ENCODE assay signal across 21 cellular contexts in the genomic region with DNA sequence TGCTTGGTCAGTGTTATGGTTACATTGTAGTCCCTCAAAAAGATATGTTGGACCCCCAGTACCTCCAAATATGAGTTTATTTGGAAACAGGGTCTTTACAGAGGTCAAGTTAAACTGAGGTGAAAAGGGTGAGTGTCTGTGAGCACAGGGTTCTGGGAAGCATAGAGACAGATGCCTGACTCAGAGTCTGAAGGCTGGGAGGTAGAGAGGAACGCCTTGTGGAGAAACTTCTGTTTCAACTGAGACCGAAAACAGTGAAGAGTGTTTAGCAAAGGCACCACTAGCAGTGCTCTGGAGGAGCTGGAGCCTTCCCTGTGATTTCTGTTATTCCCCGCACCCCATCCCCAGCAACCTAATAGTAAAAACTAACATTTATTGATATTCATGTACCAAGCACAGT.
DNase-seq lines count a peak whose midpoint lies in the region; ATAC-seq and TF ChIP-seq lines count a peak whose summit lies in the region.
"Had no signal": no experiment of that assay in that cellular context is flagged by ENCODE, and none has a peak within 500 bp of the region (broad histone marks: within the 10 kb centered on the region; RNA-seq: fewer than 3 reads in every experiment).

No MANE protein-coding gene starts in this region.

- H3K4me1 ChIP-seq in neutrophil (ENCODE audit: control insufficient read depth in 1 of 2, insufficient read depth in 1 of 2, low read depth in 1 of 2, low read length in 1 of 2) (peaks cover 64 to 66% of the 10 kb centered on the region in 2 experiments), spleen (peaks cover 15 to 73% (median 46%) of the 10 kb centered on the region in 6 donors)

- TF ChIP-seq CTCF in CD4-positive, alpha-beta T cell (IDR thresholded peaks at IDR 0.05): no peak
- TF ChIP-seq CTCF in neutrophil (IDR thresholded peaks at IDR 0.05) (no peak), spleen (IDR thresholded peaks at IDR 0.05 in 8 of 11, conservative IDR thresholded peaks at IDR 0.05 in 3 of 11) (no peak)

- TF ChIP-seq POLR2A in spleen (IDR thresholded peaks at IDR 0.05): no peak

- H3K27ac Mint-ChIP-seq in activated CD4-positive, alpha-beta T cell treated with anti-CD3 and anti-CD28 coated beads, Interleukin-2, amount 10 ng/mL, durations not matched to agents 7 days and 5 days: peak overlapping the region; percentile 71
- peak overlapping the region; percentile 86 for H3K27ac Mint-ChIP-seq in CD4-positive, alpha-beta T cell
- H3K27ac Mint-ChIP-seq in activated naive CD8-positive, alpha-beta T cell: peak overlapping the region; percentile 86

- ATAC-seq in CD4-positive, alpha-beta T cell (ENCODE audit: poor library complexity): no peak
- ATAC-seq: esophagus mucosa, left lung, right lobe of liver had no signal

- WGBS in spleen, 5 donors: 82 to 90% (median 86%) methylated on average over 3 of the region's 3 CpGs

- H3K4me3 ChIP-seq in neutrophil (ENCODE audit: low read depth in 1 of 2, low read length in 1 of 2) (no peak overlapping the region), spleen (no peak overlapping the region)
- H3K4me3 ChIP-seq: hepatocyte, left lung, MG63, right lobe of liver had no signal

- H3K4me1 Mint-ChIP-seq in activated CD4-positive, alpha-beta T cell treated with anti-CD3 and anti-CD28 coated beads, Interleukin-2, amount 10 ng/mL, durations not matched to agents 7 days and 5 days: peaks cover 73% of the 10 kb centered on the region
- H3K4me1 Mint-ChIP-seq in CD4-positive, alpha-beta T cell (ENCODE audit: low read depth): peaks cover 79% of the 10 kb centered on the region
- H3K4me1 Mint-ChIP-seq in activated naive CD8-positive, alpha-beta T cell (ENCODE audit: low read depth): peaks cover 75% of the 10 kb centered on the region

- CTCF ChIA-PET in activated CD4-positive, alpha-beta T cell treated with anti-CD3 and anti-CD28 coated beads, Interleukin-2, amount 10 ng/mL, durations not matched to agents 7 days and 5 days (lab: Charles Lee): interaction anchor here (0.6 to 1.5 kb wide), 2 partner anchors 28 to 122 kb away, joined by 3 to 4 read pairs; a partner anchor contains a TSS
- CTCF ChIA-PET in CD4-positive, alpha-beta T cell (lab: Charles Lee): interaction anchor here (1.1 to 2.0 kb wide), 2 partner anchors 7 to 125 kb away, joined by 5 read pairs; no protein-coding TSS in a partner anchor

- H3K27me3 ChIP-seq in CD4-positive, alpha-beta T cell (ENCODE audit: control insufficient read depth, insufficient read depth, low read length): no peaks in the 10 kb centered on the region
- no peaks in the 10 kb centered on the region for H3K27me3 ChIP-seq in neutrophil
- no peaks in the 10 kb centered on the region for H3K27me3 ChIP-seq in spleen (replicated peaks in 1 of 7)
- H3K27me3 ChIP-seq: hepatocyte, left lung, MG63, right lobe of liver had no signal

- POLR2A ChIA-PET in activated CD4-positive, alpha-beta T cell treated with anti-CD3 and anti-CD28 coated beads, Interleukin-2, amount 10 ng/mL, durations not matched to agents 7 days and 5 days (lab: Charles Lee): no interaction called here
- POLR2A ChIA-PET in CD4-positive, alpha-beta T cell (lab: Charles Lee): interaction anchor here (0.9 to 4.0 kb wide), 4 partner anchors 110 to 146 kb away, joined by 3 to 47 read pairs (median 4); a partner anchor contains a TSS

- DNase-seq in activated CD4-positive, alpha-beta T cell treated with anti-CD3 and anti-CD28 coated beads, Interleukin-2, amount 10 ng/mL, durations not matched to agents 7 days and 5 days: no peak
- DNase-seq in activated CD4-positive, alpha-beta T cell treated with anti-CD3 and anti-CD28 coated beads, Interleukin-2, amount 50 U/mL, for 48 hours: no peak
- no peak for DNase-seq in CD4-positive, alpha-beta T cell
- DNase-seq in NOMO-1 (lab: John Stamatoyannopoulos, UW; ENCODE audit: unreplicated experiment in 2 of 2): no peak
- no peak for DNase-seq in spleen
- DNase-seq in NCI-H1694 (lab: John Stamatoyannopoulos, UW): no peak
- DNase-seq: activated CD8-positive, alpha-beta memory T cell treated with anti-CD3 and anti-CD28 coated beads, Interleukin-2, amount 50 U/mL, for 48 hours; activated naive CD8-positive, alpha-beta T cell treated with anti-CD3 and anti-CD28 coated beads, Interleukin-2, amount 10 ng/mL, durations not matched to agents 7 days and 5 days; DMS153; effector CD8-positive, alpha-beta T cell; left lung; MG63; midbrain; NCI-H2171 treated with DMSO at 0.1 percent for 48 hours; NCI-H524 treated with DMSO at 0.1 percent for 48 hours; right lobe of liver; stimulated activated CD4-positive, alpha-beta T cell treated with anti-CD3 and anti-CD28 coated beads, Interleukin-15, amount 100 ng/mL, for 24 hours had no signal

- H3K4me3 Mint-ChIP-seq in activated CD4-positive, alpha-beta T cell treated with anti-CD3 and anti-CD28 coated beads, Interleukin-2, amount 10 ng/mL, durations not matched to agents 7 days and 5 days: no peak overlapping the region
- peak overlapping the region; percentile 12 for H3K4me3 Mint-ChIP-seq in CD4-positive, alpha-beta T cell
- H3K4me3 Mint-ChIP-seq in activated naive CD8-positive, alpha-beta T cell: no peak overlapping the region
- H3K4me3 Mint-ChIP-seq: activated naive CD8-positive, alpha-beta T cell treated with anti-CD3 and anti-CD28 coated beads, Interleukin-2, amount 10 ng/mL, durations not matched to agents 7 days and 5 days had no signal

- H3K9me3 ChIP-seq in CD4-positive, alpha-beta T cell (ENCODE audit: control insufficient read depth, low read length): no peaks in the 10 kb centered on the region
- H3K9me3 ChIP-seq in neutrophil: no peaks in the 10 kb centered on the region
- H3K9me3 ChIP-seq in spleen: no peaks in the 10 kb centered on the region
- H3K9me3 ChIP-seq: left lung, MG63, right lobe of liver had no signal

- no peaks in the 10 kb centered on the region for H3K27me3 Mint-ChIP-seq in activated CD4-positive, alpha-beta T cell treated with anti-CD3 and anti-CD28 coated beads, Interleukin-2, amount 10 ng/mL, durations not matched to agents 7 days and 5 days
- no peaks in the 10 kb centered on the region for H3K27me3 Mint-ChIP-seq in CD4-positive, alpha-beta T cell
- no peaks in the 10 kb centered on the region for H3K27me3 Mint-ChIP-seq in activated naive CD8-positive, alpha-beta T cell
- H3K27me3 Mint-ChIP-seq: activated naive CD8-positive, alpha-beta T cell treated with anti-CD3 and anti-CD28 coated beads, Interleukin-2, amount 10 ng/mL, durations not matched to agents 7 days and 5 days had no signal

- H3K9me3 Mint-ChIP-seq in activated CD4-positive, alpha-beta T cell treated with anti-CD3 and anti-CD28 coated beads, Interleukin-2, amount 10 ng/mL, durations not matched to agents 7 days and 5 days: no peaks in the 10 kb centered on the region
- H3K9me3 Mint-ChIP-seq in CD4-positive, alpha-beta T cell: no peaks in the 10 kb centered on the region
- no peaks in the 10 kb centered on the region for H3K9me3 Mint-ChIP-seq in activated naive CD8-positive, alpha-beta T cell (ENCODE audit: low read depth)
- H3K9me3 Mint-ChIP-seq: activated naive CD8-positive, alpha-beta T cell treated with anti-CD3 and anti-CD28 coated beads, Interleukin-2, amount 10 ng/mL, durations not matched to agents 7 days and 5 days had no signal

- H3K36me3 ChIP-seq in neutrophil: no peaks in the 10 kb centered on the region
- H3K36me3 ChIP-seq in spleen: no peaks in the 10 kb centered on the region
- H3K36me3 ChIP-seq: left lung, MG63, right lobe of liver had no signal

- peaks cover 28% of the 10 kb centered on the region for H3K36me3 Mint-ChIP-seq in activated CD4-positive, alpha-beta T cell treated with anti-CD3 and anti-CD28 coated beads, Interleukin-2, amount 10 ng/mL, durations not matched to agents 7 days and 5 days (ENCODE audit: low read depth)
- no peaks in the 10 kb centered on the region for H3K36me3 Mint-ChIP-seq in CD4-positive, alpha-beta T cell (ENCODE audit: low read depth)
- peaks cover 13% of the 10 kb centered on the region for H3K36me3 Mint-ChIP-seq in activated naive CD8-positive, alpha-beta T cell

- peak overlapping the region; percentile 45 for H3K27ac ChIP-seq in CD4-positive, alpha-beta T cell (ENCODE audit: low read depth, low read length)
- H3K27ac ChIP-seq in neutrophil (peak overlapping the region; percentile 20), spleen (peak overlapping the region in 3 of 8 donors; percentile 74 to 80 (median 79))
- H3K27ac ChIP-seq: hepatocyte, right lobe of liver had no signal

- intact Hi-C loops in CD4-positive, alpha-beta T cell (cut with DNase I, micrococcal nuclease): loop anchor here (5.0 kb wide), 2 partner anchors 33 to 38 kb away; no protein-coding TSS in a partner anchor
- intact Hi-C loops in spleen (cut with DNase I; ENCODE audit: low total_unique reads): no loop called here
